1 cellular context compared by ENCODE assay signal in genomic region chr3:56753206-56753605, GRCh38.
TF ChIP-seq lines count a peak whose summit lies in the region.

No MANE protein-coding gene starts in this region.

TF ChIP-seq in GM12878, 131 proteins besides CTCF, POLR2A, EP300 and RAD21 (continued from another document and continues in another):
- TF ChIP-seq ZBTB11 (CRISPR knock-in tag; IDR thresholded peaks at IDR 0.05) (no peak), SPI1 (IDR thresholded peaks at IDR 0.05; ENCODE audit: borderline replicate concordance, insufficient read depth, low read depth, low read length) (no peak), BMI1 (IDR thresholded peaks at IDR 0.05; ENCODE audit: borderline replicate concordance) (peak; percentile 30; the same call in 1 of the 2 replicates), BRCA1 (IDR thresholded peaks at IDR 0.05; ENCODE audit: low read depth, low read length) (no peak), SIX5 (IDR thresholded peaks at IDR 0.05; ENCODE audit: low read depth, low read length, severe bottlenecking) (no peak), EZH2 (IDR thresholded peaks at IDR 0.05; ENCODE audit: borderline replicate concordance, control insufficient read depth, low read depth, low read length) (no peak), ZNF687 (IDR thresholded peaks at IDR 0.05) (peak; percentile 50; the same call in 1 of the 2 replicates), SUPT20H (IDR thresholded peaks at IDR 0.05; ENCODE audit: borderline replicate concordance, control insufficient read depth, low read depth, low read length) (no peak), SRF (IDR thresholded peaks at IDR 0.05; ENCODE audit: low read depth in 2 of 2, low read length in 2 of 2) (0 out of 4 replicates have a peak, but pooled peaks of 1 of the 2 experiments have one; percentile 58), POU2F2 (IDR thresholded peaks at IDR 0.05; ENCODE audit: borderline replicate concordance, low read depth, low read length) (peak; percentile 72; the same call in 1 of the 3 replicates), YY1 (IDR thresholded peaks at IDR 0.05; ENCODE audit: low read depth, low read length) (peak; percentile 48; the same call in 1 of the 2 replicates), GABPA (IDR thresholded peaks at IDR 0.05; ENCODE audit: low read depth) (0 out of 2 replicates have a peak, but pooled peaks have one; percentile 37), ESRRA (IDR thresholded peaks at IDR 0.05; ENCODE audit: low read length) (no peak), IRF3 (IDR thresholded peaks at IDR 0.05) (no peak), TCF12 (IDR thresholded peaks at IDR 0.05; ENCODE audit: low read depth, low read length) (peak; percentile 74; the same call in 1 of the 2 replicates), ZNF622 (IDR thresholded peaks at IDR 0.05) (no peak), ATF7 (IDR thresholded peaks at IDR 0.05; ENCODE audit: low read depth) (peak; percentile 70), BCL11A (IDR thresholded peaks at IDR 0.05; ENCODE audit: low read depth, low read length) (peak; percentile 95), ZNF592 (IDR thresholded peaks at IDR 0.05) (no peak; the same call in 1 of the 2 replicates), USF2 (IDR thresholded peaks at IDR 0.05; ENCODE audit: borderline replicate concordance, low read depth, low read length) (no peak), TBL1XR1 (IDR thresholded peaks at IDR 0.05; ENCODE audit: low read depth, low read length) (peak; percentile 75), CHD4 (IDR thresholded peaks at IDR 0.05) (no peak), USF1 (IDR thresholded peaks at IDR 0.05; ENCODE audit: borderline replicate concordance, extremely low read length, insufficient read depth, low read depth, low read length) (no peak), STAT3 (IDR thresholded peaks at IDR 0.05; ENCODE audit: low read depth, low read length) (no peak), NFYA (IDR thresholded peaks at IDR 0.05; ENCODE audit: borderline replicate concordance, low read depth, low read length) (no peak), IRF5 (IDR thresholded peaks at IDR 0.05; ENCODE audit: borderline replicate concordance) (no peak), MEF2B (IDR thresholded peaks at IDR 0.05; ENCODE audit: partially characterized antibody, poor library complexity, severe bottlenecking) (peak; percentile 75), MTA2 (IDR thresholded peaks at IDR 0.05; ENCODE audit: low read depth) (peak; percentile 83), JUNB (IDR thresholded peaks at IDR 0.05) (peak; percentile 98), RUNX3 (IDR thresholded peaks at IDR 0.05; ENCODE audit: low read length) (peak; percentile 94), ATF2 (IDR thresholded peaks at IDR 0.05; ENCODE audit: low read length) (peak; percentile 95), CHD1 (IDR thresholded peaks at IDR 0.05; ENCODE audit: low read depth, low read length) (no peak), HDAC6 (IDR thresholded peaks at IDR 0.05; ENCODE audit: unreplicated experiment) (no peak), ZNF207 (IDR thresholded peaks at IDR 0.05; ENCODE audit: borderline replicate concordance) (no peak; the same call in 1 of the 2 replicates), NBN (IDR thresholded peaks at IDR 0.05) (no peak), PKNOX1 (IDR thresholded peaks at IDR 0.05) (no peak), CREM (IDR thresholded peaks at IDR 0.05; ENCODE audit: low read depth) (peak; percentile 72; the same call in 1 of the 2 replicates), FOS (IDR thresholded peaks at IDR 0.05; ENCODE audit: borderline replicate concordance, extremely low read depth, insufficient read length) (no peak), SUZ12 (IDR thresholded peaks at IDR 0.05; ENCODE audit: unreplicated experiment) (no peak), SREBF2 (IDR thresholded peaks at IDR 0.05; ENCODE audit: low read length) (no peak), TAF1 (IDR thresholded peaks at IDR 0.05; ENCODE audit: borderline replicate concordance, low read depth, low read length) (no peak), SMAD1 (IDR thresholded peaks at IDR 0.05; ENCODE audit: low read depth, partially characterized antibody) (no peak), GATAD2B (conservative IDR thresholded peaks at IDR 0.05; ENCODE audit: low read depth) (peak; percentile 58; the same call in 1 of the 2 replicates), EGR1 (IDR thresholded peaks at IDR 0.05; ENCODE audit: borderline replicate concordance in 1 of 2, low read depth in 2 of 2, low read length in 2 of 2) (no peak), ASH2L (IDR thresholded peaks at IDR 0.05; ENCODE audit: borderline replicate concordance, low read depth) (no peak), NR2C2 (IDR thresholded peaks at IDR 0.05; ENCODE audit: borderline replicate concordance, control insufficient read depth, insufficient read length, low read depth) (no peak)
